10 cellular contexts compared by ENCODE assay signal in genomic region chr2:10006248-10007147, GRCh38. TPM values are rescaled to one million over a fixed set of nuclear protein-coding genes. Genes with fewer than 3 reads are reported as not detected.
DNase-seq lines count a peak whose midpoint lies in the region; ATAC-seq, FAIRE-seq and TF ChIP-seq lines count a peak whose summit lies in the region.
"Had no signal": no experiment of that assay in that cellular context is flagged by ENCODE, and none has a peak within 500 bp of the region (broad histone marks: within the 10 kb centered on the region; RNA-seq: fewer than 3 reads in every experiment).

No MANE protein-coding gene starts in this region.

- H2AFZ ChIP-seq in IMR-90 (replicated peaks; ENCODE audit: low read length, poor library complexity), result peak overlapping the region; percentile 84

- H3K18ac ChIP-seq in IMR-90 (ENCODE audit: low read depth, low read length), result no peak overlapping the region

- ATAC-seq in IMR-90 (ENCODE audit: low read depth) (peak; percentile 30; the same call in 1 of the 2 replicates), GM21423 (IDR thresholded peaks at IDR 0.05; ENCODE audit: unreplicated experiment) (no peak), GM21717 (IDR thresholded peaks at IDR 0.05; ENCODE audit: unreplicated experiment) (no peak), GM21360 (IDR thresholded peaks at IDR 0.05; ENCODE audit: unreplicated experiment) (no peak)
- peak; percentile 69 for ATAC-seq in activated CD8-positive, alpha-beta T cell treated with anti-CD3 and anti-CD28 coated beads for 36 hours

- TF ChIP-seq RAD21 in IMR-90 (IDR thresholded peaks at IDR 0.05; ENCODE audit: low read length), result no peak

- in situ Hi-C loops in IMR-90 (cut with MboI; ENCODE audit: low sequenced_read_pairs), result no loop called here
- in situ Hi-C loops in GM13976 (cut with MboI; ENCODE audit: low sequenced_read_pairs, unreplicated experiment), result no loop called here

- peak overlapping the region; percentile 70 for H3K4ac ChIP-seq in IMR-90 (ENCODE audit: low read depth, low read length)

- no peak overlapping the region for H2BK5ac ChIP-seq in IMR-90 (ENCODE audit: low read depth, low read length, poor library complexity, severe bottlenecking)

- peak overlapping the region; percentile 11; the same call in 1 of the 2 replicates for H2BK120ac ChIP-seq in IMR-90 (ENCODE audit: low read depth, low read length)

- dilution Hi-C loops in IMR-90 (cut with HindIII; ENCODE audit: low sequenced_read_pairs, unreplicated experiment), result no loop called here

- no TSS peak for BruUV-seq in IMR-90 (replicated peaks; lab: Mats Ljungman, UMichigan)

- POLR2A ChIA-PET in IMR-90 (lab: Charles Lee; ENCODE audit: unreplicated experiment), result no interaction called here
- POLR2A ChIA-PET in activated CD8-positive, alpha-beta T cell treated with anti-CD3 and anti-CD28 coated beads for 36 hours (lab: Charles Lee), result interaction anchor here (0.7 kb wide), 1 partner anchor 16 kb away, joined by 3 read pairs; no protein-coding TSS in a partner anchor

- H3K9ac ChIP-seq in IMR-90 (ENCODE audit: low read depth, low read length), result no peak overlapping the region
- no peak overlapping the region for H3K9ac ChIP-seq in kidney (ENCODE audit: low read length in 2 of 2)
- H3K9ac ChIP-seq in stomach smooth muscle (ENCODE audit: low read length in 2 of 2), result no peak overlapping the region

- TF ChIP-seq CTCF in IMR-90 (conservative IDR thresholded peaks at IDR 0.05; ENCODE audit: low read depth, low read length), result no peak
- TF ChIP-seq CTCF in activated CD8-positive, alpha-beta T cell treated with anti-CD3 and anti-CD28 coated beads for 36 hours (IDR thresholded peaks at IDR 0.05), result no peak
- no peak for TF ChIP-seq CTCF in kidney (IDR thresholded peaks at IDR 0.05; ENCODE audit: borderline replicate concordance, extremely low read depth, insufficient read depth)
- TF ChIP-seq CTCF in GM13976 (IDR thresholded peaks at IDR 0.05; ENCODE audit: borderline replicate concordance, control extremely low read depth, extremely low read depth, insufficient read depth, missing control alignments), result no peak

- 65% methylated on average over 30 of the region's 62 CpGs; no CpG with 5 or more reads in 1 of the 2 experiments for WGBS in IMR-90 (ENCODE audit: extremely low coverage in 2 of 2, insufficient read length in 1 of 2), 2 experiments

- no peak overlapping the region for H3K4me2 ChIP-seq in IMR-90 (ENCODE audit: low read depth, low read length)

- no peak overlapping the region for H3K14ac ChIP-seq in IMR-90 (replicated peaks; ENCODE audit: low read depth, low read length)

- H3K9me3 ChIP-seq in IMR-90 (ENCODE audit: control insufficient read depth, insufficient read depth, low read length) (no peaks in the 10 kb centered on the region), kidney (ENCODE audit: control insufficient read depth in 1 of 2, low read length in 2 of 2) (no peaks in the 10 kb centered on the region), stomach smooth muscle (ENCODE audit: control insufficient read depth in 2 of 2, low read length in 2 of 2) (no peaks in the 10 kb centered on the region)
- H3K9me3 ChIP-seq: prostate gland had no signal

- H3K4me1 ChIP-seq in IMR-90 (ENCODE audit: control insufficient read depth, insufficient read depth, low read length) (peaks cover 28% of the 10 kb centered on the region), kidney (ENCODE audit: control insufficient read depth in 1 of 2, insufficient read depth in 1 of 2, low read depth in 1 of 2, low read length in 2 of 2) (peaks cover 11 to 12% of the 10 kb centered on the region in 2 donors), stomach smooth muscle (ENCODE audit: control insufficient read depth, insufficient read depth, low read length) (peaks cover 38% of the 10 kb centered on the region)
- H3K4me1 ChIP-seq: prostate gland had no signal

- no peaks in the 10 kb centered on the region for H3K9me3 Mint-ChIP-seq in activated CD8-positive, alpha-beta T cell treated with anti-CD3 and anti-CD28 coated beads for 36 hours

- no peak overlapping the region for H3K27ac ChIP-seq in IMR-90 (ENCODE audit: insufficient read depth, low read length)
- no peak overlapping the region for H3K27ac ChIP-seq in kidney (ENCODE audit: low read depth in 2 of 2, low read length in 2 of 2)
- peak overlapping the region; percentile 2 for H3K27ac ChIP-seq in stomach smooth muscle (ENCODE audit: low read length)
- H3K27ac ChIP-seq: prostate gland had no signal

- H2AK5ac ChIP-seq in IMR-90 (ENCODE audit: low read depth, low read length), result 0 out of 2 replicates have a peak overlapping the region, but pooled peaks have one; percentile 54

- H3K27me3 ChIP-seq in IMR-90 (ENCODE audit: control insufficient read depth, insufficient read depth, low read length) (no peaks in the 10 kb centered on the region), stomach smooth muscle (ENCODE audit: control insufficient read depth in 1 of 2, insufficient read depth in 2 of 2, low read length in 2 of 2) (no peaks in the 10 kb centered on the region)

- peaks cover 10% of the 10 kb centered on the region for H3K9me1 ChIP-seq in IMR-90 (ENCODE audit: insufficient read depth, low read length)

- peak overlapping the region; percentile 53 to 72; a peak in 2 of 4 replicates for H4K8ac ChIP-seq in IMR-90 (ENCODE audit: low read depth in 2 of 2, low read length in 2 of 2)

- H3K79me1 ChIP-seq in IMR-90 (ENCODE audit: low read depth in 1 of 2, low read length in 2 of 2), result no peaks in the 10 kb centered on the region

- H3K4me3 Mint-ChIP-seq in activated CD8-positive, alpha-beta T cell treated with anti-CD3 and anti-CD28 coated beads for 36 hours, result no peak overlapping the region

- H2BK15ac ChIP-seq in IMR-90 (ENCODE audit: low read depth, low read length), result peak overlapping the region; percentile 38; the same call in 1 of the 3 replicates

- H3K27me3 Mint-ChIP-seq in activated CD8-positive, alpha-beta T cell treated with anti-CD3 and anti-CD28 coated beads for 36 hours, result peaks cover 9% of the 10 kb centered on the region

- no peak overlapping the region for H3K27ac Mint-ChIP-seq in activated CD8-positive, alpha-beta T cell treated with anti-CD3 and anti-CD28 coated beads for 36 hours

- H3K4me3 ChIP-seq in IMR-90 (ENCODE audit: insufficient read depth, low read depth, low read length) (no peak overlapping the region), kidney (ENCODE audit: low read length in 2 of 2) (no peak overlapping the region), stomach smooth muscle (ENCODE audit: low read length in 2 of 2) (no peak overlapping the region)
- H3K4me3 ChIP-seq: prostate gland had no signal

- intact Hi-C loops in IMR-90 (cut with micrococcal nuclease) (no loop called here), kidney (cut with DNase I) (no loop called here)
- intact Hi-C loops in activated CD8-positive, alpha-beta T cell treated with anti-CD3 and anti-CD28 coated beads for 36 hours (cut with micrococcal nuclease), result no loop called here

- no peak for TF ChIP-seq POLR2A in IMR-90 (IDR thresholded peaks at IDR 0.05; ENCODE audit: low read depth, low read length)

- no peaks in the 10 kb centered on the region for H3K36me3 Mint-ChIP-seq in activated CD8-positive, alpha-beta T cell treated with anti-CD3 and anti-CD28 coated beads for 36 hours (ENCODE audit: low read depth)

- no peaks in the 10 kb centered on the region for H3K4me1 Mint-ChIP-seq in activated CD8-positive, alpha-beta T cell treated with anti-CD3 and anti-CD28 coated beads for 36 hours (ENCODE audit: low read depth)

- CTCF ChIA-PET in IMR-90 (lab: Yijun Ruan, JAX), result no interaction called here
- CTCF ChIA-PET in activated CD8-positive, alpha-beta T cell treated with anti-CD3 and anti-CD28 coated beads for 36 hours (lab: Charles Lee), result interaction anchor here (1.1 kb wide), 3 partner anchors 11 to 41 kb away, joined by 3 to 4 read pairs (median 3); no protein-coding TSS in a partner anchor

- H3K23ac ChIP-seq in IMR-90 (ENCODE audit: low read depth, low read length), result no peak overlapping the region

- DNase-seq in IMR-90 (no peak), kidney (peak; percentile 73), GM13976 (ENCODE audit: low spot score) (no peak)
- no peak for DNase-seq in activated CD8-positive, alpha-beta T cell treated with anti-CD3 and anti-CD28 coated beads for 36 hours
- DNase-seq: activated CD4-positive, CD25-positive, alpha-beta regulatory T cell had no signal

- peak overlapping the region; percentile 51 for H4K91ac ChIP-seq in IMR-90 (ENCODE audit: insufficient read depth, low read depth, low read length)

- H3K36me3 ChIP-seq in IMR-90 (ENCODE audit: control insufficient read depth, insufficient read depth, low read length) (no peaks in the 10 kb centered on the region), kidney (ENCODE audit: control insufficient read depth in 1 of 2, insufficient read depth in 2 of 2, low read length in 2 of 2) (no peaks in the 10 kb centered on the region), stomach smooth muscle (ENCODE audit: control insufficient read depth in 2 of 2, insufficient read depth in 2 of 2, low read length in 2 of 2) (no peaks in the 10 kb centered on the region)
- H3K36me3 ChIP-seq: prostate gland had no signal

- H2BK20ac ChIP-seq in IMR-90 (ENCODE audit: low read depth, low read length), result no peak overlapping the region

- no peaks in the 10 kb centered on the region for H4K20me1 ChIP-seq in IMR-90 (ENCODE audit: insufficient read depth, low read length)

- H4K5ac ChIP-seq in IMR-90 (ENCODE audit: low read depth, low read length), result no peak overlapping the region

- no peak for FAIRE-seq in kidney (lab: Jason Lieb, UNC)

- H2AK9ac ChIP-seq in IMR-90 (replicated peaks; ENCODE audit: low read depth, low read length, poor library complexity), result peak overlapping the region; percentile 12

- no peak overlapping the region for H3K56ac ChIP-seq in IMR-90 (ENCODE audit: extremely low read depth, insufficient read depth, low read length)

RNA-seq across cellular contexts. Expression of gene KLF11, which starts 36.9 kb away (rescaled TPM):
- total RNA-seq in IMR-90 (2012; rRNA removed), result 2.0 and 2.2 TPM in 2 replicates
- 2.4 and 2.5 TPM in 2 replicates for polyA plus RNA-seq in IMR-90 (2012; rRNA removed)
- polyA plus RNA-seq in IMR-90 (2012; cell fraction: cytosol; rRNA removed), result 2.4 TPM in 2 replicates
- polyA plus RNA-seq in IMR-90 (2012; cell fraction: nucleus; rRNA removed; ENCODE audit: low replicate concordance), result 2.3 and 3.4 TPM in 2 replicates
- 1 to 10 TPM; 2.9 to 3.5 TPM for total RNA-seq in activated CD8-positive, alpha-beta T cell treated with anti-CD3 and anti-CD28 coated beads for 36 hours
- 34.0 TPM for total RNA-seq in kidney
- polyA plus RNA-seq in kidney (ENCODE audit: insufficient read depth, low read depth, low replicate concordance), result 9.4 TPM

RNA-seq across cellular contexts. Expression of gene GRHL1, which starts 55.0 kb away (rescaled TPM):
- total RNA-seq in IMR-90 (2012; rRNA removed) (0.18 and 0.56 TPM in 2 replicates), kidney (6.0 TPM)
- polyA plus RNA-seq in IMR-90 (2012; rRNA removed) (0.21 and 0.26 TPM in 2 replicates), kidney (ENCODE audit: insufficient read depth, low read depth, low replicate concordance) (2.3 TPM)
- polyA plus RNA-seq in IMR-90 (2012; cell fraction: cytosol; rRNA removed), result 0.03 and 0.04 TPM in 2 replicates
- 0.29 and 1.5 TPM in 2 replicates for polyA plus RNA-seq in IMR-90 (2012; cell fraction: nucleus; rRNA removed; ENCODE audit: low replicate concordance)
- under 1 TPM; 0.20 to 0.25 TPM for total RNA-seq in activated CD8-positive, alpha-beta T cell treated with anti-CD3 and anti-CD28 coated beads for 36 hours

Comparison
In these comparisons a context has a peak if more than half of its experiments do, and no peak if none do; other contexts are left out.
1. ATAC-seq: peak in IMR-90 (single experiment) and activated CD8-positive, alpha-beta T cell treated with anti-CD3 and anti-CD28 coated beads for 36 hours (single experiment); none in GM21423 (single experiment), GM21717 (single experiment) and GM21360 (single experiment).